9 cellular contexts compared by ENCODE assay signal in the genomic region with DNA sequence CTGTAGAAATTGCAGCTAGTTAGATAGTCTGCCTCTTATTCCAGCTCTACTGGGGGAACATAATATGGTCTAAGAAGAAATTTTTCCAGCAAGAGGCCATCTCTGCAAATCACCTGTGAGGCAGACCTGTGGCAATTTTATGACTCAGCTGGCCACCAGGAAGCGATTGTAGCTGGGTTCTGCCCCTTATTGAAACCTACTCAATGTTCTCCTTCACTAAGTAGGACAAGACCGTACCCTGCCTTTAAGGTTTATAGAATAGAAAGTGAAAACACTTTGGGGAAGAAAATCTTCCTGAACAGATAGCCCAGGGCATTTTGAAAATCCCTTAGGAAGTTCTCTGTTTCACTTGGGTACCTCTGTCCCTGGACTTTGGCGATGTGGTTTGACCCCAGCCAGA. TPM values are rescaled to one million over a fixed set of nuclear protein-coding genes. Genes with fewer than 3 reads are reported as not detected.
A peak's percentile ranks its signal among the peaks of the same experiment; 100 is the strongest.
DNase-seq lines count a peak whose midpoint lies in the region; ATAC-seq and TF ChIP-seq lines count a peak whose summit lies in the region.
"Had no signal": no experiment of that assay in that cellular context is flagged by ENCODE, and none has a peak within 500 bp of the region (broad histone marks: within the 10 kb centered on the region; RNA-seq: fewer than 3 reads in every experiment).

No MANE protein-coding gene starts in this region.

- H3K4me1 Mint-ChIP-seq in nephron progenitor cell, result peaks cover 4% of the 10 kb centered on the region

- H3K4me3 ChIP-seq in mucosa of descending colon, result no peak overlapping the region

- no peak overlapping the region for H3K4me3 Mint-ChIP-seq in nephron progenitor cell

- H3K9me3 Mint-ChIP-seq in nephron progenitor cell, result no peaks in the 10 kb centered on the region

- H3K9me3 ChIP-seq in mucosa of descending colon, result peaks cover 3% of the 10 kb centered on the region

- in situ Hi-C loops in GM13976 (cut with MboI; ENCODE audit: low sequenced_read_pairs, unreplicated experiment), result no loop called here

- H3K27me3 Mint-ChIP-seq in nephron progenitor cell (ENCODE audit: low read depth, poor library complexity), result peaks cover 30% of the 10 kb centered on the region

- H3K27ac Mint-ChIP-seq in nephron progenitor cell, result no peak overlapping the region

- intact Hi-C loops in mucosa of descending colon (cut with DNase I, micrococcal nuclease), result no loop called here

- H3K4me1 ChIP-seq in mucosa of descending colon (ENCODE audit: low read depth), result no peaks in the 10 kb centered on the region

- H3K36me3 Mint-ChIP-seq in nephron progenitor cell (ENCODE audit: low read depth), result no peaks in the 10 kb centered on the region

- no peak for TF ChIP-seq CTCF in GM13976 (IDR thresholded peaks at IDR 0.05; ENCODE audit: borderline replicate concordance, control extremely low read depth, extremely low read depth, insufficient read depth, missing control alignments)
- TF ChIP-seq CTCF in mucosa of descending colon (IDR thresholded peaks at IDR 0.05), result no peak
- TF ChIP-seq CTCF in nephron progenitor cell (IDR thresholded peaks at IDR 0.05), result no peak

- peak; percentile 32 for DNase-seq in GM13976 (ENCODE audit: low spot score)
- no peak for DNase-seq in mucosa of descending colon
- no peak for DNase-seq in nephron progenitor cell
- DNase-seq in iPS-NIHi7 (ENCODE audit: extremely low spot score), result no peak
- DNase-seq in stimulated activated CD4-positive, alpha-beta T cell treated with anti-CD3 and anti-CD28 coated beads, Interleukin-12 subunit alpha, Interleukin-12 subunit beta, amount 100 ng/mL, for 4 hours, result no peak
- no peak for DNase-seq in NCI-H1105 treated with DMSO at 0.1 percent for 48 hours (lab: John Stamatoyannopoulos, UW)

- peak; percentile 38 for ATAC-seq in GM21390 (IDR thresholded peaks at IDR 0.05; ENCODE audit: unreplicated experiment)
- ATAC-seq in HG03571 (IDR thresholded peaks at IDR 0.05; ENCODE audit: unreplicated experiment), result peak; percentile 34
- ATAC-seq in mucosa of descending colon, result peak; percentile 27

- no peaks in the 10 kb centered on the region for H3K36me3 ChIP-seq in mucosa of descending colon (ENCODE audit: low read depth)

RNA-seq across cellular contexts. Expression of a gene that starts 7.9 kb away (rescaled TPM):
- 1 to 10 TPM; 1.5 to 4.3 (median 4.1) TPM for total RNA-seq in mucosa of descending colon

RNA-seq across cellular contexts. Expression of a gene that starts 18.0 kb away (rescaled TPM):
- total RNA-seq in mucosa of descending colon, result 1 to 10 TPM; 1.0 to 7.3 (median 2.3) TPM
- total RNA-seq: temporal lobe had no signal

RNA-seq across cellular contexts. Expression of a gene that starts 21.6 kb away (rescaled TPM):
- 1 to 10 TPM; 3.7 to 8.8 (median 4.1) TPM for total RNA-seq in mucosa of descending colon
